ENCODE assay signal across 21 cellular contexts in genomic region chr18:6561893-6562292, GRCh38.
DNase-seq lines count a peak whose midpoint lies in the region; ATAC-seq lines count a peak whose summit lies in the region.
"Had no signal": no experiment of that assay in that cellular context is flagged by ENCODE, and none has a peak within 500 bp of the region (broad histone marks: within the 10 kb centered on the region; RNA-seq: fewer than 3 reads in every experiment).

No MANE protein-coding gene starts in this region.

- H3K9me3 Mint-ChIP-seq in activated naive CD8-positive, alpha-beta T cell treated with anti-CD3 and anti-CD28 coated beads for 36 hours = peaks cover 2% of the 10 kb centered on the region
- H3K9me3 Mint-ChIP-seq: activated T-cell treated with anti-CD3 and anti-CD28 coated beads, Interleukin-2, amount 50 U/mL, for 24 hours; natural killer cell had no signal

- no peak overlapping the region for H4K5ac ChIP-seq in mesendoderm (ENCODE audit: low read length)

- H3K79me2 ChIP-seq in mesendoderm (ENCODE audit: control insufficient read depth, insufficient read depth, low read length) = no peaks in the 10 kb centered on the region

- no peak overlapping the region for H2AK5ac ChIP-seq in mesendoderm (ENCODE audit: low read length)

- H3K79me1 ChIP-seq in mesendoderm (ENCODE audit: low read length) = no peaks in the 10 kb centered on the region

- no peak overlapping the region for H3K56ac ChIP-seq in mesendoderm (ENCODE audit: low read length)

- H3K4me3 ChIP-seq in mesendoderm (ENCODE audit: low read length) (no peak overlapping the region), subcutaneous abdominal adipose tissue (ENCODE audit: low read depth in 1 of 5, low read length in 5 of 5) (no peak overlapping the region)
- H3K4me3 ChIP-seq: ascending aorta, spleen had no signal

- H3K9ac ChIP-seq in mesendoderm (ENCODE audit: low read length) = no peak overlapping the region
- H3K9ac ChIP-seq in subcutaneous abdominal adipose tissue (ENCODE audit: low read length in 5 of 5) = no peak overlapping the region

- no peak overlapping the region for H2BK5ac ChIP-seq in mesendoderm (ENCODE audit: low read length)

- H4K8ac ChIP-seq in mesendoderm (ENCODE audit: low read depth, low read length) = no peak overlapping the region

- H3K27ac Mint-ChIP-seq in activated naive CD8-positive, alpha-beta T cell treated with anti-CD3 and anti-CD28 coated beads for 36 hours = no peak overlapping the region
- H3K27ac Mint-ChIP-seq: activated T-cell treated with anti-CD3 and anti-CD28 coated beads, Interleukin-2, amount 50 U/mL, for 24 hours; natural killer cell had no signal

- no CpG with 5 or more reads among the region's 7 CpGs for WGBS in mesendoderm (ENCODE audit: extremely low coverage, insufficient coverage, low lambda C conversion rate)

- H3K27me3 ChIP-seq in mesendoderm (ENCODE audit: insufficient read depth, low read length, poor library complexity) (no peaks in the 10 kb centered on the region), subcutaneous abdominal adipose tissue (ENCODE audit: control insufficient read depth in 5 of 5, insufficient read depth in 4 of 5, low read length in 5 of 5) (no peaks in the 10 kb centered on the region)
- H3K27me3 ChIP-seq: ascending aorta, spleen had no signal

- H3K36me3 ChIP-seq in mesendoderm (ENCODE audit: control insufficient read depth, insufficient read depth, low read length) (no peaks in the 10 kb centered on the region), subcutaneous abdominal adipose tissue (ENCODE audit: control insufficient read depth in 5 of 5, insufficient read depth in 5 of 5, low read length in 5 of 5) (no peaks in the 10 kb centered on the region)
- H3K36me3 ChIP-seq: ascending aorta, spleen had no signal

- H3K9me3 ChIP-seq in subcutaneous abdominal adipose tissue (ENCODE audit: control insufficient read depth in 5 of 5, low read length in 5 of 5) = no peaks in the 10 kb centered on the region
- H3K9me3 ChIP-seq: ascending aorta, spleen had no signal

- no peak overlapping the region for H3K4ac ChIP-seq in mesendoderm (ENCODE audit: low read depth, low read length)

- H3K4me2 ChIP-seq in mesendoderm (ENCODE audit: low read length) = no peak overlapping the region

- H3K36me3 Mint-ChIP-seq in activated naive CD8-positive, alpha-beta T cell treated with anti-CD3 and anti-CD28 coated beads for 36 hours = no peaks in the 10 kb centered on the region
- H3K36me3 Mint-ChIP-seq: natural killer cell had no signal

- no peak overlapping the region for H3K4me3 Mint-ChIP-seq in activated naive CD8-positive, alpha-beta T cell treated with anti-CD3 and anti-CD28 coated beads for 36 hours
- H3K4me3 Mint-ChIP-seq: activated T-cell treated with anti-CD3 and anti-CD28 coated beads, Interleukin-2, amount 50 U/mL, for 24 hours; natural killer cell had no signal

- DNase-seq in NCI-H2171 treated with DMSO at 0.1 percent for 48 hours (lab: John Stamatoyannopoulos, UW) (peak; percentile 36), NCI-H2171 (lab: John Stamatoyannopoulos, UW) (no peak), cerebellum (ENCODE audit: low spot score) (peak; percentile 32), mesendoderm (no peak), DMS153 treated with DMSO at 0.1 percent for 48 hours (lab: John Stamatoyannopoulos, UW; ENCODE audit: unreplicated experiment) (no peak)
- DNase-seq in activated naive CD8-positive, alpha-beta T cell treated with anti-CD3 and anti-CD28 coated beads for 36 hours = no peak
- DNase-seq: activated CD4-positive, CD25-positive, alpha-beta regulatory T cell treated with anti-CD3 and anti-CD28 coated beads, Interleukin-2, amount 50 U/mL, for 72 hours; activated naive CD4-positive, alpha-beta T cell treated with anti-CD3 and anti-CD28 coated beads, Interleukin-2, amount 50 U/mL, for 16 hours; activated T-cell treated with anti-CD3 and anti-CD28 coated beads, Interleukin-2, amount 50 U/mL, for 24 hours; hippocampal formation; kidney; natural killer cell; NCI-H2081 treated with DMSO at 0.1 percent for 48 hours; spleen; T1000 had no signal

- no peaks in the 10 kb centered on the region for H3K4me1 Mint-ChIP-seq in activated naive CD8-positive, alpha-beta T cell treated with anti-CD3 and anti-CD28 coated beads for 36 hours
- H3K4me1 Mint-ChIP-seq: natural killer cell had no signal

- H3K27ac ChIP-seq in mesendoderm (ENCODE audit: low read depth, low read length) = peak overlapping the region; percentile 2
- peak overlapping the region; percentile 32 for H3K27ac ChIP-seq in subcutaneous abdominal adipose tissue (ENCODE audit: low read depth, low read length)
- H3K27ac ChIP-seq: ascending aorta, RWPE1, spleen had no signal

- H3K18ac ChIP-seq in mesendoderm (ENCODE audit: low read length) = peak overlapping the region; percentile 6

- no peak overlapping the region for H2BK15ac ChIP-seq in mesendoderm (replicated peaks; ENCODE audit: low read depth)

- no peak overlapping the region for H2BK120ac ChIP-seq in mesendoderm (ENCODE audit: low read depth, low read length)

- no peak for ATAC-seq in GM21737 (IDR thresholded peaks at IDR 0.05; ENCODE audit: unreplicated experiment)
- ATAC-seq: HepG2, natural killer cell had no signal

- H3K4me1 ChIP-seq in mesendoderm (ENCODE audit: control insufficient read depth, low read depth, low read length) (peaks cover 3% of the 10 kb centered on the region), subcutaneous abdominal adipose tissue (ENCODE audit: control insufficient read depth in 5 of 5, insufficient read depth in 5 of 5, low read length in 5 of 5) (peaks cover 0 to 18% (median 6%) of the 10 kb centered on the region in 5 donors)
- H3K4me1 ChIP-seq: ascending aorta, spleen had no signal

- no peak overlapping the region for H3K23ac ChIP-seq in mesendoderm (ENCODE audit: low read length)

- no peaks in the 10 kb centered on the region for H3K27me3 Mint-ChIP-seq in activated naive CD8-positive, alpha-beta T cell treated with anti-CD3 and anti-CD28 coated beads for 36 hours
- H3K27me3 Mint-ChIP-seq: activated T-cell treated with anti-CD3 and anti-CD28 coated beads, Interleukin-2, amount 50 U/mL, for 24 hours; progenitor cell of endocrine pancreas had no signal

Comparison
In these comparisons a context has a peak if more than half of its experiments do, and no peak if none do; other contexts are left out.
1. DNase-seq: peak in NCI-H2171 treated with DMSO at 0.1 percent for 48 hours (single experiment) and cerebellum (single experiment); none in NCI-H2171 (single experiment), mesendoderm (single experiment), activated naive CD8-positive, alpha-beta T cell treated with anti-CD3 and anti-CD28 coated beads for 36 hours (single experiment) and DMS153 treated with DMSO at 0.1 percent for 48 hours (single experiment).